Comparison of ENCODE assay signal across 22 cellular contexts in genomic region chr14:71287567-71287966, GRCh38.
"Had no signal": no experiment of that assay in that cellular context is flagged by ENCODE, and none has a peak within 500 bp of the region (broad histone marks: within the 10 kb centered on the region; RNA-seq: fewer than 3 reads in every experiment).

No MANE protein-coding gene starts in this region.

- H3K9me3 Mint-ChIP-seq: effector memory CD8-positive, alpha-beta T cell had no signal

- H3K27me3 ChIP-seq: gastrocnemius medialis, neural progenitor cell, right lobe of liver, tibial nerve, upper lobe of left lung had no signal

- H3K27me3 Mint-ChIP-seq: effector memory CD8-positive, alpha-beta T cell; progenitor cell of endocrine pancreas had no signal

- ATAC-seq: effector memory CD8-positive, alpha-beta T cell; gastrocnemius medialis; left lobe of liver; naive thymus-derived CD4-positive, alpha-beta T cell; right lobe of liver; stimulated activated naive CD8-positive, alpha-beta T cell treated with anti-CD3 and anti-CD28 coated beads, Interleukin-15, Interleukin-2, amounts not matched to agents 100 U/mL and 50 U/mL, for 24 hours had no signal

- H2AFZ ChIP-seq: neural progenitor cell, parathyroid adenoma had no signal

- H3K79me2 ChIP-seq: parathyroid adenoma had no signal

- H3K4me3 Mint-ChIP-seq: effector memory CD8-positive, alpha-beta T cell; naive thymus-derived CD4-positive, alpha-beta T cell; nephron; neural progenitor cell had no signal

- H3K9me3 ChIP-seq: gastrocnemius medialis, right lobe of liver, thoracic aorta had no signal

- H3K4me3 ChIP-seq: coronary artery, gastrocnemius medialis, neural progenitor cell, right lobe of liver, thoracic aorta, tibial nerve, upper lobe of left lung had no signal

- H3K36me3 ChIP-seq: gastrocnemius medialis, neural progenitor cell, right lobe of liver, thoracic aorta, tibial nerve, upper lobe of left lung had no signal

- H3K9ac ChIP-seq: neural progenitor cell, parathyroid adenoma had no signal

- H3K27ac ChIP-seq: coronary artery, gastrocnemius medialis, neural progenitor cell, parathyroid adenoma, right lobe of liver, thoracic aorta, tibial nerve, upper lobe of left lung had no signal

- DNase-seq: effector memory CD8-positive, alpha-beta T cell; gastrocnemius medialis; head of caudate nucleus; kidney; midbrain; naive thymus-derived CD4-positive, alpha-beta T cell; right lobe of liver; small intestine; stimulated activated CD4-positive, alpha-beta T cell treated with anti-CD3 and anti-CD28 coated beads, Interleukin-1b, Interleukin-23, amount 100 ng/mL, for 48 hours; stimulated activated CD4-positive, alpha-beta T cell treated with anti-CD3 and anti-CD28 coated beads, Interleukin-4, amount 100 ng/mL, for 1 hour; stimulated activated CD8-positive, alpha-beta memory T cell treated with anti-CD3 and anti-CD28 coated beads, Interleukin-4, amount 100 ng/mL, for 48 hours; stimulated activated naive CD8-positive, alpha-beta T cell treated with anti-CD3 and anti-CD28 coated beads, Interleukin-15, Interleukin-2, amounts not matched to agents 100 U/mL and 50 U/mL, for 24 hours; upper lobe of left lung had no signal

- FAIRE-seq: endometrium, kidney, small intestine had no signal

- H3K4me2 ChIP-seq: neural progenitor cell had no signal

- H3K36me3 Mint-ChIP-seq: neural progenitor cell had no signal

- H3K4me1 ChIP-seq: gastrocnemius medialis, right lobe of liver, upper lobe of left lung had no signal

- H3K27ac Mint-ChIP-seq: effector memory CD8-positive, alpha-beta T cell; nephron; neural progenitor cell; progenitor cell of endocrine pancreas had no signal
